8 cellular contexts compared by ENCODE assay signal in the genomic region with DNA sequence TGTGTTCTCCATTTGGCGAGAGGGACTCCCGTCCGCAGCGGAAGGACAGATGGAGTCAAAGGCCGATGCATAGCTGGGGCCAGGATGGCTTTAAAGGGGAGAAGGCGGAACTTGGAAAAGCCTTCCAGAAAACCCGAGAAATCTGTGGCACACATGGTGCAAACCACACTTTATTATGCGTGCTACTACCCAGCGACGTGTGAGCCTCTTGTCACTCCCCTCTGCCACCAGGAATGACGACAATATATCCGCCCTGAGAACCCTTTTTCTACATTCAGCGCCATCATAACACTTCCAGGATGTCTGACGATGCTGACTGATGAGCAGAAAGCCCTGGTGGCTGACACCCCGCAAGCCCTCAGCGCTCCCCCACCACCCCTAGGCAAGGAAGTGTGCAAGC. TPM values are rescaled to one million over a fixed set of nuclear protein-coding genes. Genes with fewer than 3 reads are reported as not detected.
DNase-seq lines count a peak whose midpoint lies in the region; ATAC-seq and TF ChIP-seq lines count a peak whose summit lies in the region.
"Had no signal": no experiment of that assay in that cellular context is flagged by ENCODE, and none has a peak within 500 bp of the region (broad histone marks: within the 10 kb centered on the region; RNA-seq: fewer than 3 reads in every experiment).

No MANE protein-coding gene starts in this region.

- H3K27ac Mint-ChIP-seq in osteocyte (ENCODE audit: unreplicated experiment): no peak overlapping the region

- TF ChIP-seq CTCF in GM06990 (IDR thresholded peaks at IDR 0.05; ENCODE audit: insufficient read depth, low read length, poor library complexity, severe bottlenecking) (no peak), osteocyte (IDR thresholded peaks at IDR 0.05) (no peak), thyroid gland (IDR thresholded peaks at IDR 0.05) (no peak)

- intact Hi-C loops in thyroid gland (cut with DNase I): loop anchor here (10.0 kb wide), 1 partner anchor 77 kb away; no protein-coding TSS in a partner anchor

- no peak for TF ChIP-seq POLR2A in thyroid gland (IDR thresholded peaks at IDR 0.05)

- H3K4me1 ChIP-seq in ectodermal cell (ENCODE audit: control insufficient read depth, insufficient read depth, low read length) (no peaks in the 10 kb centered on the region), thyroid gland (peaks cover 11 to 25% of the 10 kb centered on the region in 2 donors)

- H3K4me3 Mint-ChIP-seq in osteocyte (ENCODE audit: unreplicated experiment): peak overlapping the region; percentile 71

- H3K36me3 Mint-ChIP-seq in osteocyte (ENCODE audit: unreplicated experiment): no peaks in the 10 kb centered on the region

- H3K4me3 ChIP-seq in GM06990 (replicated peaks; ENCODE audit: low read depth, low read length): peak overlapping the region; percentile 37; the same call in 1 of the 2 replicates
- peak overlapping the region; percentile 43 for H3K4me3 ChIP-seq in ectodermal cell (ENCODE audit: insufficient read depth, low read depth, low read length)
- H3K4me3 ChIP-seq in thyroid gland (replicated peaks in 1 of 3): peak overlapping the region in 1 of 3 donors; percentile 21

- peaks cover 14% of the 10 kb centered on the region for H3K4me1 Mint-ChIP-seq in osteocyte (ENCODE audit: unreplicated experiment)

- no peaks in the 10 kb centered on the region for H3K27me3 ChIP-seq in GM06990 (replicated peaks; ENCODE audit: control insufficient read depth, insufficient read depth, low read length)
- peaks cover 62% of the 10 kb centered on the region for H3K27me3 ChIP-seq in ectodermal cell (ENCODE audit: control insufficient read depth, insufficient read depth, low read length, poor library complexity, severe bottlenecking)
- peaks cover 8% of the 10 kb centered on the region for H3K27me3 ChIP-seq in thyroid gland

- ATAC-seq in HG03280 (IDR thresholded peaks at IDR 0.05; ENCODE audit: unreplicated experiment) (peak; percentile 5), GM19324 (IDR thresholded peaks at IDR 0.05; ENCODE audit: low FRiP score, unreplicated experiment) (no peak)

- WGBS in ectodermal cell, 2 experiments: 38 to 44% methylated on average over 16 of the region's 16 CpGs
- WGBS in thyroid gland, 2 donors: 15 to 28% methylated on average over 12 to 16 of the region's 16 CpGs

- H3K9me3 Mint-ChIP-seq in osteocyte (ENCODE audit: unreplicated experiment): no peaks in the 10 kb centered on the region

- H3K27me3 Mint-ChIP-seq in osteocyte (ENCODE audit: unreplicated experiment): peaks cover 73% of the 10 kb centered on the region

- H3K9me3 ChIP-seq in ectodermal cell (ENCODE audit: control insufficient read depth, low read length): no peaks in the 10 kb centered on the region
- no peaks in the 10 kb centered on the region for H3K9me3 ChIP-seq in thyroid gland

- H3K36me3 ChIP-seq in GM06990 (ENCODE audit: control insufficient read depth, insufficient read depth, low read length) (no peaks in the 10 kb centered on the region), ectodermal cell (ENCODE audit: control insufficient read depth, insufficient read depth, low read length) (no peaks in the 10 kb centered on the region), thyroid gland (no peaks in the 10 kb centered on the region)

- no peak for DNase-seq in GM06990 (ENCODE audit: extremely low read depth, insufficient read length)
- no peak for DNase-seq in osteocyte (ENCODE audit: extremely low spot score, unreplicated experiment)
- DNase-seq in thyroid gland: no peak
- no peak for DNase-seq in NCI-H226
- DNase-seq: NCI-H446 treated with DMSO at 0.1 percent for 48 hours had no signal

- H3K27ac ChIP-seq in ectodermal cell (ENCODE audit: insufficient read depth, low read depth, low read length, poor library complexity, severe bottlenecking): no peak overlapping the region
- no peak overlapping the region for H3K27ac ChIP-seq in thyroid gland

RNA-seq across cellular contexts. Expression of a gene that starts 0.7 kb away (rescaled TPM):
- polyA plus RNA-seq in ectodermal cell (2013, experiment 1 of 4): 0.93 TPM
- polyA plus RNA-seq in ectodermal cell (2013, experiment 2 of 4): 0.23 TPM
- 0.21 TPM for polyA plus RNA-seq in ectodermal cell (2013, experiment 3 of 4)
- polyA plus RNA-seq in ectodermal cell (2013, experiment 4 of 4): 0.32 TPM
- total RNA-seq in osteocyte (0.13 and 0.16 TPM in 2 replicates), thyroid gland (1 to 10 TPM in 1 of 4 donors, under 1 TPM in 3; 0.40 to 1.4 (median 0.61) TPM)

RNA-seq across cellular contexts. Expression of a gene that starts 57.9 kb away (rescaled TPM):
- 71.6 TPM for polyA plus RNA-seq in ectodermal cell (2013, experiment 1 of 4)
- polyA plus RNA-seq in ectodermal cell (2013, experiment 2 of 4): 76.0 TPM
- polyA plus RNA-seq in ectodermal cell (2013, experiment 3 of 4): 67.6 TPM
- 70.9 TPM for polyA plus RNA-seq in ectodermal cell (2013, experiment 4 of 4)
- total RNA-seq in osteocyte (79.3 and 82.1 TPM in 2 replicates), thyroid gland (10 to 100 TPM; 50.3 to 69.9 (median 63.5) TPM)
